In the genomic region with DNA sequence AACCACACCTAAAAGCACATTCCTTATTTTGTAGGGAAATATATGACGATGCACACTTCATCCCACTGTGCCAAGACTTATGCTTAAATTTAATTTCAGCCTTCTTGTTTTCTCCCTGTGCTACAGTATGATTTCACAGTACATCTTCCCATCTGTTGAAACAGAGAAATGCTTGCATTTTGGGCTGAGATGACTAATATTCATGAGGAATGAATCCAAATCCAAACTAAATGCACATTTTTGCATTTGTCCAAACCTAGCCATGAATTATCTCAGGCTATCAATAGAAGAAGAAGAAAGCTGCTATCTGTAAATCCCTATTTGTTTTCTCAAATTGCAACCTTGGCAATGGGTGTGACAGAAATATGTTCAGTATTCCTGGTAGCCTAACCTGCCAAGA, we compare ENCODE assay signal across 16 cellular contexts.
DNase-seq lines count a peak whose midpoint lies in the region; ATAC-seq, FAIRE-seq and TF ChIP-seq lines count a peak whose summit lies in the region.
"Had no signal": no experiment of that assay in that cellular context is flagged by ENCODE, and none has a peak within 500 bp of the region (broad histone marks: within the 10 kb centered on the region; RNA-seq: fewer than 3 reads in every experiment).

No MANE protein-coding gene starts in this region.

- POLR2A ChIA-PET in activated CD8-positive, alpha-beta T cell treated with anti-CD3 and anti-CD28 coated beads for 36 hours (lab: Charles Lee) = no interaction called here

- CTCF ChIA-PET in activated CD8-positive, alpha-beta T cell treated with anti-CD3 and anti-CD28 coated beads for 36 hours (lab: Charles Lee) = no interaction called here

- H3K27me3 ChIP-seq in esophagus squamous epithelium = no peaks in the 10 kb centered on the region
- H3K27me3 ChIP-seq: SJSA1 had no signal

- DNase-seq in H54 (ENCODE audit: insufficient read length, low spot score) = no peak
- peak; percentile 26 to 52 for DNase-seq in cardiac fibroblast (ENCODE audit: low read depth in 2 of 2)
- peak; percentile 63 for DNase-seq in inferior parietal cortex (ENCODE audit: extremely low spot score)
- DNase-seq in NCI-H510A (lab: John Stamatoyannopoulos, UW) = no peak
- DNase-seq in activated CD8-positive, alpha-beta T cell treated with anti-CD3 and anti-CD28 coated beads for 36 hours = no peak
- no peak for DNase-seq in esophagus squamous epithelium (lab: John Stamatoyannopoulos, UW)
- DNase-seq in NCI-H2029 (lab: John Stamatoyannopoulos, UW) = no peak
- DNase-seq: COR-L47, KBM-7, NCI-H1092, NCI-H345, NCI-H69, PC-3 had no signal

- no peak for TF ChIP-seq CTCF in cardiac fibroblast (IDR thresholded peaks at IDR 0.05; ENCODE audit: low read depth, low read length)
- TF ChIP-seq CTCF in activated CD8-positive, alpha-beta T cell treated with anti-CD3 and anti-CD28 coated beads for 36 hours (IDR thresholded peaks at IDR 0.05) = no peak
- TF ChIP-seq CTCF in esophagus squamous epithelium (IDR thresholded peaks at IDR 0.05) = no peak

- FAIRE-seq in H54 (lab: Jason Lieb, UNC) = peak; percentile 6
- FAIRE-seq: GM12891 had no signal

- H3K27me3 Mint-ChIP-seq in activated CD8-positive, alpha-beta T cell treated with anti-CD3 and anti-CD28 coated beads for 36 hours = no peaks in the 10 kb centered on the region

- H3K9me3 Mint-ChIP-seq in activated CD8-positive, alpha-beta T cell treated with anti-CD3 and anti-CD28 coated beads for 36 hours = no peaks in the 10 kb centered on the region

- peaks cover 0 to 4% (median 4%) of the 10 kb centered on the region in 3 donors for H3K4me1 ChIP-seq in esophagus squamous epithelium

- no peaks in the 10 kb centered on the region for H3K36me3 ChIP-seq in esophagus squamous epithelium
- H3K36me3 ChIP-seq: SJSA1 had no signal

- H3K9me3 ChIP-seq in esophagus squamous epithelium = no peaks in the 10 kb centered on the region
- H3K9me3 ChIP-seq: SJSA1 had no signal

- TF ChIP-seq POLR2A in H54 (IDR thresholded peaks at IDR 0.05; ENCODE audit: low read depth, low read length) (no peak), esophagus squamous epithelium (IDR thresholded peaks at IDR 0.05) (no peak)

- H3K27ac Mint-ChIP-seq in activated CD8-positive, alpha-beta T cell treated with anti-CD3 and anti-CD28 coated beads for 36 hours = no peak overlapping the region

- H3K4me3 Mint-ChIP-seq in activated CD8-positive, alpha-beta T cell treated with anti-CD3 and anti-CD28 coated beads for 36 hours = no peak overlapping the region

- intact Hi-C loops in activated CD8-positive, alpha-beta T cell treated with anti-CD3 and anti-CD28 coated beads for 36 hours (cut with micrococcal nuclease) = no loop called here
- intact Hi-C loops in esophagus squamous epithelium (cut with DNase I) = no loop called here

- 77 to 81% methylated on average over 1 of the region's 1 CpG for WGBS in esophagus squamous epithelium, 2 donors

- ATAC-seq in activated CD8-positive, alpha-beta T cell treated with anti-CD3 and anti-CD28 coated beads for 36 hours = no peak
- ATAC-seq: PC-3 had no signal

- no peak overlapping the region for H3K27ac ChIP-seq in esophagus squamous epithelium
- H3K27ac ChIP-seq: C4-2B, SJSA1 had no signal

- no peak overlapping the region for H3K4me3 ChIP-seq in cardiac fibroblast (replicated peaks in 1 of 2; ENCODE audit: low read depth in 2 of 2, low read length in 2 of 2)
- no peak overlapping the region for H3K4me3 ChIP-seq in esophagus squamous epithelium
- H3K4me3 ChIP-seq: SJSA1 had no signal

- no peaks in the 10 kb centered on the region for H3K36me3 Mint-ChIP-seq in activated CD8-positive, alpha-beta T cell treated with anti-CD3 and anti-CD28 coated beads for 36 hours (ENCODE audit: low read depth)

- no peaks in the 10 kb centered on the region for H3K4me1 Mint-ChIP-seq in activated CD8-positive, alpha-beta T cell treated with anti-CD3 and anti-CD28 coated beads for 36 hours (ENCODE audit: low read depth)

Comparison
In these comparisons a context has a peak if more than half of its experiments do, and no peak if none do; other contexts are left out.
1. DNase-seq: peak in cardiac fibroblast (2 of 2) and inferior parietal cortex (single experiment); none in H54 (single experiment), NCI-H510A (single experiment), activated CD8-positive, alpha-beta T cell treated with anti-CD3 and anti-CD28 coated beads for 36 hours (single experiment), esophagus squamous epithelium (single experiment) and NCI-H2029 (single experiment).